Comparison of ENCODE assay signal across 17 cellular contexts in the genomic region with DNA sequence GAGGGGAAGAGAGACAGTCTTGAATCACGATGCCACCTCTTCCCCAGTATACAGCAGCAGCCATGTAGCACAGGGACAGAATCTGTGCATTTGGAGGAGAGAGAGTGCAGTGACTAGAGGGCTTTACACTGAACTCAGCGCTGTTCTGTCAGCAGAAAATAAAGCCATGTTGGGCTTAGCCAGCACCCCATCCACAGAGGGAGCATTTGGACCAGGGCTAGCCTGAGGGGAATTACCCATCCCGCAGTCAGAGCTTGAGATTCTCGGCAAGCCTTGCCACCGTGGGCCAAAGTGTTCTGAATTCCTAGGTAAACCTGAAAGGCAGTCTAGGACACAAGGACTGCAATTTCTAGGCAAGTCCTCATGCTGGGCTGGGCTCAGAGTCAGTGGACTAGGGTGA.
DNase-seq lines count a peak whose midpoint lies in the region; ATAC-seq, FAIRE-seq and TF ChIP-seq lines count a peak whose summit lies in the region.
"Had no signal": no experiment of that assay in that cellular context is flagged by ENCODE, and none has a peak within 500 bp of the region (broad histone marks: within the 10 kb centered on the region; RNA-seq: fewer than 3 reads in every experiment).

No MANE protein-coding gene starts in this region.

- H3K27me3 Mint-ChIP-seq in WTC11 (ENCODE audit: low read depth): no peaks in the 10 kb centered on the region
- H3K27me3 Mint-ChIP-seq: IgD-negative memory B cell had no signal

- FAIRE-seq in H1 (lab: Jason Lieb, UNC): no peak
- FAIRE-seq: A549, GM12878 had no signal

- no peaks in the 10 kb centered on the region for H3K79me2 ChIP-seq in H1 (ENCODE audit: control insufficient read depth in 1 of 2, insufficient read depth in 2 of 2, low read length in 2 of 2)

- no peak for TF ChIP-seq EP300 in H1 (IDR thresholded peaks at IDR 0.05; ENCODE audit: borderline replicate concordance in 1 of 2, low read depth in 2 of 2, low read length in 2 of 2)

- intact Hi-C loops in esophagus squamous epithelium (cut with DNase I): no loop called here

- no peak overlapping the region for H2BK12ac ChIP-seq in H1 (ENCODE audit: low read depth, low read length)

- CTCF ChIA-PET in WTC11 (lab: Charles Lee) (no interaction called here), H1 (lab: Charles Lee; ENCODE audit: partially characterized antibody) (interaction anchor here (0.6 kb wide), 1 partner anchor 49 kb away, joined by 3 read pairs; no protein-coding TSS in a partner anchor)

- H3K36me3 Mint-ChIP-seq in WTC11: no peaks in the 10 kb centered on the region
- H3K36me3 Mint-ChIP-seq: CD4-positive, alpha-beta memory T cell had no signal

- H3K4me3 ChIP-seq in H1 (ENCODE audit: extremely low read depth in 1 of 4, insufficient read depth in 2 of 4, low read depth in 3 of 4, low read length in 4 of 4) (no peak overlapping the region), esophagus squamous epithelium (no peak overlapping the region)
- H3K4me3 ChIP-seq: A549, GM12878 had no signal

- TF ChIP-seq POLR2A in H1 (IDR thresholded peaks at IDR 0.05; ENCODE audit: control extremely low read depth in 1 of 2, low read depth in 2 of 2, low read length in 2 of 2) (no peak), esophagus squamous epithelium (IDR thresholded peaks at IDR 0.05) (no peak)

- no peak overlapping the region for H2BK5ac ChIP-seq in H1 (ENCODE audit: low read depth, low read length)

- H3K9me3 ChIP-seq in H1 (ENCODE audit: insufficient read depth in 2 of 2, low read depth in 1 of 2, low read length in 1 of 2): no peaks in the 10 kb centered on the region
- no peaks in the 10 kb centered on the region for H3K9me3 ChIP-seq in esophagus squamous epithelium
- H3K9me3 ChIP-seq: A549, BE2C had no signal

- H3K36me3 ChIP-seq in H1 (ENCODE audit: control insufficient read depth in 2 of 4, insufficient read depth in 4 of 4, low read length in 3 of 4): no peaks in the 10 kb centered on the region
- no peaks in the 10 kb centered on the region for H3K36me3 ChIP-seq in esophagus squamous epithelium
- H3K36me3 ChIP-seq: BE2C had no signal

- H2BK20ac ChIP-seq in H1 (ENCODE audit: low read length): no peak overlapping the region

- H4K91ac ChIP-seq in H1 (replicated peaks; ENCODE audit: insufficient read length, low read length): no peak overlapping the region

- no peaks in the 10 kb centered on the region for H3K4me1 Mint-ChIP-seq in WTC11

- peak in 1 of 2 experiments; percentile 7; a peak in 1 of 4 replicates for TF ChIP-seq RAD21 in H1 (IDR thresholded peaks at IDR 0.05 in 1 of 2, conservative IDR thresholded peaks at IDR 0.05 in 1 of 2; ENCODE audit: low read depth in 2 of 2, low read length in 2 of 2)

- H3K18ac ChIP-seq in H1 (ENCODE audit: extremely low read depth, low read length): no peak overlapping the region

- H3K4me3 Mint-ChIP-seq in WTC11: no peak overlapping the region
- H3K4me3 Mint-ChIP-seq: CD4-positive, alpha-beta memory T cell; HFFc6; IgD-negative memory B cell had no signal

- TF ChIP-seq CTCF in WTC11 (IDR thresholded peaks at IDR 0.05): no peak
- no peak for TF ChIP-seq CTCF in H1 (IDR thresholded peaks at IDR 0.05; ENCODE audit: control extremely low read depth in 1 of 3, insufficient read depth in 1 of 3, low read depth in 1 of 3, low read length in 3 of 3)
- no peak for TF ChIP-seq CTCF in esophagus squamous epithelium (IDR thresholded peaks at IDR 0.05)

- H3K9me3 Mint-ChIP-seq in WTC11: peaks cover 5% of the 10 kb centered on the region
- H3K9me3 Mint-ChIP-seq: CD4-positive, alpha-beta memory T cell; HFFc6 had no signal

- no peak overlapping the region for H3K4ac ChIP-seq in H1 (replicated peaks; ENCODE audit: insufficient read length, low read depth, low read length)

- no peak overlapping the region for H2BK15ac ChIP-seq in H1 (ENCODE audit: low read length)

- ATAC-seq in WTC11: peak; percentile 39
- ATAC-seq: GM12878 had no signal

- no peak overlapping the region for H3K27ac Mint-ChIP-seq in WTC11
- H3K27ac Mint-ChIP-seq: CD4-positive, alpha-beta memory T cell; HFFc6; IgD-negative memory B cell had no signal

- no peaks in the 10 kb centered on the region for H4K20me1 ChIP-seq in H1 (replicated peaks in 1 of 2; ENCODE audit: control insufficient read depth in 1 of 2, insufficient read depth in 2 of 2, low read length in 2 of 2)

- WGBS in H1 (ENCODE audit: extremely low coverage in 1 of 2, insufficient coverage in 1 of 2, insufficient read length in 1 of 2, insufficient replicate concordance in 2 of 2, low coverage in 1 of 2, low lambda C conversion rate in 2 of 2, missing lambda C conversion rate in 1 of 2), 2 experiments: 76% methylated on average over 5 of the region's 5 CpGs; no CpG with 5 or more reads in 1 of the 2 experiments
- WGBS in esophagus squamous epithelium, 2 donors: 62 to 83% methylated on average over 3 to 4 of the region's 5 CpGs

- H4K5ac ChIP-seq in H1 (ENCODE audit: insufficient read length, low read depth, low read length): no peak overlapping the region

- POLR2A ChIA-PET in WTC11 (lab: Charles Lee) (no interaction called here), H1 (lab: Charles Lee; ENCODE audit: partially characterized antibody) (no interaction called here)

- no peaks in the 10 kb centered on the region for H3K79me1 ChIP-seq in H1 (ENCODE audit: low read depth, low read length)

- no peak overlapping the region for H3K56ac ChIP-seq in H1 (replicated peaks; ENCODE audit: insufficient read length, low read depth, low read length)

- H2BK120ac ChIP-seq in H1 (replicated peaks; ENCODE audit: low read depth, low read length): no peak overlapping the region

- H3K27ac ChIP-seq in H1 (ENCODE audit: low read depth, low read length) (no peak overlapping the region), esophagus squamous epithelium (no peak overlapping the region)
- H3K27ac ChIP-seq: A549, C4-2B had no signal

- no peak overlapping the region for H3K14ac ChIP-seq in H1 (ENCODE audit: insufficient read length)

- no peak overlapping the region for H2AK5ac ChIP-seq in H1 (ENCODE audit: low read depth, low read length)

- no peak overlapping the region for H3K4me2 ChIP-seq in H1 (ENCODE audit: insufficient read depth in 1 of 2, low read depth in 2 of 2, low read length in 2 of 2)
- H3K4me2 ChIP-seq: A549 had no signal

- H2AFZ ChIP-seq in H1 (ENCODE audit: low read length): peak overlapping the region; percentile 72

- no peaks in the 10 kb centered on the region; the same call in 1 of the 2 replicates for H3K23me2 ChIP-seq in H1 (ENCODE audit: low read depth, low read length)

- no peak overlapping the region for H3K23ac ChIP-seq in H1 (ENCODE audit: insufficient read length)

- H4K8ac ChIP-seq in H1 (ENCODE audit: extremely low read depth, insufficient read depth, low read length): no peak overlapping the region

- no peak overlapping the region for H3K9ac ChIP-seq in H1 (replicated peaks in 1 of 4; ENCODE audit: extremely low read depth in 1 of 4, low read depth in 3 of 4, low read length in 3 of 4)

- no peaks in the 10 kb centered on the region for H3K27me3 ChIP-seq in H1 (replicated peaks in 1 of 4; ENCODE audit: control insufficient read depth in 3 of 4, extremely low read depth in 1 of 4, insufficient read depth in 3 of 4, low read length in 3 of 4)
- no peaks in the 10 kb centered on the region for H3K27me3 ChIP-seq in esophagus squamous epithelium
- H3K27me3 ChIP-seq: BE2C had no signal

- DNase-seq in WTC11 (ENCODE audit: low spot score) (no peak), H1 (ENCODE audit: low read depth in 1 of 2, low spot score in 2 of 2) (no peak), medulla oblongata (ENCODE audit: extremely low spot score) (peak; percentile 7), NCI-H1092 treated with DMSO at 0.1 percent for 48 hours (lab: John Stamatoyannopoulos, UW) (no peak), esophagus squamous epithelium (lab: John Stamatoyannopoulos, UW) (no peak), NCI-H2029 treated with DMSO at 0.1 percent for 48 hours (lab: John Stamatoyannopoulos, UW) (no peak)
- no peak for DNase-seq in activated CD4-positive, alpha-beta T cell treated with anti-CD3 and anti-CD28 coated beads, Interleukin-2, amount 50 U/mL, for 1 hour
- DNase-seq: BE2C; CD4-positive, alpha-beta memory T cell; DND-41; GOT3; HCEC 1CT; HFFc6 had no signal

- no peaks in the 10 kb centered on the region for H3K4me1 ChIP-seq in H1 (replicated peaks in 1 of 4; ENCODE audit: control insufficient read depth in 3 of 4, insufficient read depth in 4 of 4, low read length in 3 of 4)
- H3K4me1 ChIP-seq in esophagus squamous epithelium: no peaks in the 10 kb centered on the region
- H3K4me1 ChIP-seq: A549, BE2C had no signal

TF ChIP-seq in WTC11, 78 proteins besides CTCF, POLR2A, EP300 and RAD21 (continues in another document):
- TF ChIP-seq KAT7 (CRISPR knock-in tag; IDR thresholded peaks at IDR 0.05; ENCODE audit: borderline replicate concordance) (no peak), IRF2 (CRISPR knock-in tag; IDR thresholded peaks at IDR 0.05; ENCODE audit: borderline replicate concordance, low read depth) (no peak), RELA (CRISPR knock-in tag; IDR thresholded peaks at IDR 0.05; ENCODE audit: borderline replicate concordance) (no peak)
- TF ChIP-seq, protein P1, sequence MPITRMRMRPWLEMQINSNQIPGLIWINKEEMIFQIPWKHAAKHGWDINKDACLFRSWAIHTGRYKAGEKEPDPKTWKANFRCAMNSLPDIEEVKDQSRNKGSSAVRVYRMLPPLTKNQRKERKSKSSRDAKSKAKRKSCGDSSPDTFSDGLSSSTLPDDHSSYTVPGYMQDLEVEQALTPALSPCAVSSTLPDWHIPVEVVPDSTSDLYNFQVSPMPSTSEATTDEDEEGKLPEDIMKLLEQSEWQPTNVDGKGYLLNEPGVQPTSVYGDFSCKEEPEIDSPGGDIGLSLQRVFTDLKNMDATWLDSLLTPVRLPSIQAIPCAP (CRISPR knock-in tag; IDR thresholded peaks at IDR 0.05): no peak

TF ChIP-seq in H1, 55 proteins besides CTCF, POLR2A, EP300 and RAD21 (continues in another document):
- TF ChIP-seq RFX5 (IDR thresholded peaks at IDR 0.05; ENCODE audit: borderline replicate concordance, low read depth, low read length) (no peak), BCL11A (IDR thresholded peaks at IDR 0.05; ENCODE audit: low read depth in 2 of 2, low read length in 2 of 2) (no peak), BACH1 (IDR thresholded peaks at IDR 0.05; ENCODE audit: low read length) (no peak), CHD2 (IDR thresholded peaks at IDR 0.05; ENCODE audit: low read length) (no peak), FOSL1 (IDR thresholded peaks at IDR 0.05; ENCODE audit: insufficient read depth, low read depth, low read length) (no peak), SIRT6 (IDR thresholded peaks at IDR 0.05; ENCODE audit: low read length) (no peak), TAF1 (IDR thresholded peaks at IDR 0.05; ENCODE audit: low read depth, low read length) (no peak), CREB1 (IDR thresholded peaks at IDR 0.05) (no peak), EZH2 (IDR thresholded peaks at IDR 0.05; ENCODE audit: low read depth, low read length, severe bottlenecking) (no peak)
- TF ChIP-seq, protein P2, sequence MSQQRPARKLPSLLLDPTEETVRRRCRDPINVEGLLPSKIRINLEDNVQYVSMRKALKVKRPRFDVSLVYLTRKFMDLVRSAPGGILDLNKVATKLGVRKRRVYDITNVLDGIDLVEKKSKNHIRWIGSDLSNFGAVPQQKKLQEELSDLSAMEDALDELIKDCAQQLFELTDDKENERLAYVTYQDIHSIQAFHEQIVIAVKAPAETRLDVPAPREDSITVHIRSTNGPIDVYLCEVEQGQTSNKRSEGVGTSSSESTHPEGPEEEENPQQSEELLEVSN (IDR thresholded peaks at IDR 0.05): no peak
